ENCODE assay signal across 2 cellular contexts in the genomic region with DNA sequence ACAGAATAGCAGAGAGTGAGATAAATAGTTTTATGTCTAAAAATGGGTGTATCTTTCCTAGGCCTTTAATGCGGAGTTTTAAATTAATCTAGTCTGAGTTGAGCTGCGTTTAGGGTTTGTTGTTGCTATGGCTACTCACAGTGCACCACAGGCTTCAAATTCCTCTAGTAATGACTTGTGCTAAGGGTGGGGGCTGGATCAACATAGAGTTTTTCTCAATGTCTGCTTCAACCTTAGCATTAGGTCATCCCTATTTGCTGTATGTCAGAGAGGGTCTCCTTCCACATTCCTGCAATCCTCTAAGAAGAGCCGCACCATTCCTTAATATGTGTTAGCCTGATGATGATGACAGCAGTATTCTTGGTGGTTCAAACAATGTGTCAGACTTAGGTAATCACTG.
TF ChIP-seq lines count a peak whose summit lies in the region.

No MANE protein-coding gene starts in this region.

TF ChIP-seq in A549, 52 proteins besides CTCF, POLR2A, EP300 and RAD21:
- TF ChIP-seq FOXS1 (CRISPR knock-in tag; IDR thresholded peaks at IDR 0.05) (no peak), FOSL2 (IDR thresholded peaks at IDR 0.05) (no peak), FOSL2 (CRISPR knock-in tag; IDR thresholded peaks at IDR 0.05) (no peak), TFCP2L1 (CRISPR knock-in tag; IDR thresholded peaks at IDR 0.05) (no peak), ZC3H11A (IDR thresholded peaks at IDR 0.05) (no peak), HOXB13 (CRISPR knock-in tag; IDR thresholded peaks at IDR 0.05; ENCODE audit: low read depth) (no peak), MAZ (IDR thresholded peaks at IDR 0.05; ENCODE audit: borderline replicate concordance, low read depth, low read length) (no peak), MAFK (IDR thresholded peaks at IDR 0.05; ENCODE audit: partially characterized antibody) (no peak), E2F6 (IDR thresholded peaks at IDR 0.05; ENCODE audit: borderline replicate concordance, low read depth) (no peak), RFX5 (IDR thresholded peaks at IDR 0.05) (no peak), BCL3 (IDR thresholded peaks at IDR 0.05) (no peak), EHMT2 (IDR thresholded peaks at IDR 0.05; ENCODE audit: low read depth) (no peak), HOXA7 (CRISPR knock-in tag; IDR thresholded peaks at IDR 0.05) (no peak), TP53 (CRISPR knock-in tag; IDR thresholded peaks at IDR 0.05) (no peak)
- TF ChIP-seq, protein P1, sequence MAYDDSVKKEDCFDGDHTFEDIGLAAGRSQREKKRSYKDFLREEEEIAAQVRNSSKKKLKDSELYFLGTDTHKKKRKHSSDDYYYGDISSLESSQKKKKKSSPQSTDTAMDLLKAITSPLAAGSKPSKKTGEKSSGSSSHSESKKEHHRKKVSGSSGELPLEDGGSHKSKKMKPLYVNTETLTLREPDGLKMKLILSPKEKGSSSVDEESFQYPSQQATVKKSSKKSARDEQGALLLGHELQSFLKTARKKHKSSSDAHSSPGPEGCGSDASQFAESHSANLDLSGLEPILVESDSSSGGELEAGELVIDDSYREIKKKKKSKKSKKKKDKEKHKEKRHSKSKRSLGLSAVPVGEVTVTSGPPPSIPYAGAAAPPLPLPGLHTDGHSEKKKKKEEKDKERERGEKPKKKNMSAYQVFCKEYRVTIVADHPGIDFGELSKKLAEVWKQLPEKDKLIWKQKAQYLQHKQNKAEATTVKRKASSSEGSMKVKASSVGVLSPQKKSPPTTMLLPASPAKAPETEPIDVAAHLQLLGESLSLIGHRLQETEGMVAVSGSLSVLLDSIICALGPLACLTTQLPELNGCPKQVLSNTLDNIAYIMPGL (CRISPR knock-in tag; IDR thresholded peaks at IDR 0.05; ENCODE audit: borderline replicate concordance), result no peak

TF ChIP-seq in H1, 55 proteins besides CTCF, POLR2A, EP300 and RAD21:
- TF ChIP-seq SP1 (IDR thresholded peaks at IDR 0.05; ENCODE audit: low read depth, low read length), result 0 out of 2 replicates have a peak, but pooled peaks have one; percentile 11
- TF ChIP-seq FOSL1 (IDR thresholded peaks at IDR 0.05; ENCODE audit: insufficient read depth, low read depth, low read length), result no peak
